8 cellular contexts compared by ENCODE assay signal in genomic region chr21:15732290-15732995, GRCh38. TPM values are rescaled to one million over a fixed set of nuclear protein-coding genes. Genes with fewer than 3 reads are reported as not detected.
A peak's percentile ranks its signal among the peaks of the same experiment; 100 is the strongest.
DNase-seq lines count a peak whose midpoint lies in the region; ATAC-seq and TF ChIP-seq lines count a peak whose summit lies in the region.

No MANE protein-coding gene starts in this region.

- H3K4me2 ChIP-seq in GM23338 (peak overlapping the region; percentile 82), KMS-11 (peak overlapping the region; percentile 96)

- no peak for ATAC-seq in GM23338

- H3K27me3 ChIP-seq in GM23338 (ENCODE audit: insufficient read depth), result 0 out of 2 replicates have a peak, but pooled peaks cover 7% of the 10 kb centered on the region
- H3K27me3 ChIP-seq in KMS-11 (ENCODE audit: insufficient read depth, low read depth), result no peaks in the 10 kb centered on the region
- no peaks in the 10 kb centered on the region for H3K27me3 ChIP-seq in thymus (ENCODE audit: control insufficient read depth, insufficient read depth)

- peaks cover 4% of the 10 kb centered on the region for H3K27me3 Mint-ChIP-seq in GM23338 (ENCODE audit: insufficient read depth, low read depth, poor library complexity)
- peaks cover 15% of the 10 kb centered on the region for H3K27me3 Mint-ChIP-seq in activated T-helper 1 cell treated with anti-CD3 and anti-CD28 coated beads, Interleukin-12 subunit alpha, Interleukin-12 subunit beta, Interleukin-2, Interleukin-4 antibody, amounts not matched to agents 30 ng/mL and 10 ng/mL and 1 ng/mL, durations not matched to agents 14 hours and 24 hours and 36 hours (ENCODE audit: insufficient read depth)

- H3K4me1 ChIP-seq in GM23338 (ENCODE audit: insufficient read depth) (peaks cover 39% of the 10 kb centered on the region), KMS-11 (ENCODE audit: low read depth, poor library complexity, severe bottlenecking) (peaks cover 32% of the 10 kb centered on the region), thymus (ENCODE audit: control insufficient read depth, insufficient read depth, low read length) (peaks cover 5% of the 10 kb centered on the region)

- peaks cover 2% of the 10 kb centered on the region; the same call in 1 of the 3 replicates for H3K36me3 Mint-ChIP-seq in GM23338 (ENCODE audit: low read depth)
- H3K36me3 Mint-ChIP-seq in activated T-helper 1 cell treated with anti-CD3 and anti-CD28 coated beads, Interleukin-12 subunit alpha, Interleukin-12 subunit beta, Interleukin-2, Interleukin-4 antibody, amounts not matched to agents 30 ng/mL and 10 ng/mL and 1 ng/mL, durations not matched to agents 14 hours and 24 hours and 36 hours (ENCODE audit: low read depth), result peaks cover 2% of the 10 kb centered on the region

- peaks cover 45% of the 10 kb centered on the region for H3K4me1 Mint-ChIP-seq in GM23338
- H3K4me1 Mint-ChIP-seq in activated T-helper 1 cell treated with anti-CD3 and anti-CD28 coated beads, Interleukin-12 subunit alpha, Interleukin-12 subunit beta, Interleukin-2, Interleukin-4 antibody, amounts not matched to agents 30 ng/mL and 10 ng/mL and 1 ng/mL, durations not matched to agents 14 hours and 24 hours and 36 hours (ENCODE audit: low read depth), result peaks cover 62% of the 10 kb centered on the region

- no peaks in the 10 kb centered on the region for H3K9me2 ChIP-seq in GM23338 (ENCODE audit: insufficient read depth)

- H3F3A ChIP-seq in GM23338 (replicated peaks; ENCODE audit: low read depth), result no peaks in the 10 kb centered on the region

- H3K36me3 ChIP-seq in GM23338 (ENCODE audit: insufficient read depth), result no peaks in the 10 kb centered on the region
- H3K36me3 ChIP-seq in KMS-11 (ENCODE audit: insufficient read depth), result no peaks in the 10 kb centered on the region
- H3K36me3 ChIP-seq in thymus (ENCODE audit: control insufficient read depth, insufficient read depth), result no peaks in the 10 kb centered on the region

- peaks cover 70% of the 10 kb centered on the region for H3K79me2 ChIP-seq in GM23338 (replicated peaks; ENCODE audit: insufficient read depth)
- H3K79me2 ChIP-seq in KMS-11 (ENCODE audit: insufficient read depth, low read depth), result peaks cover 69% of the 10 kb centered on the region

- H3K4me3 Mint-ChIP-seq in GM23338, result peak overlapping the region; percentile 96
- peak overlapping the region; percentile 93 for H3K4me3 Mint-ChIP-seq in activated T-helper 1 cell treated with anti-CD3 and anti-CD28 coated beads, Interleukin-12 subunit alpha, Interleukin-12 subunit beta, Interleukin-2, Interleukin-4 antibody, amounts not matched to agents 30 ng/mL and 10 ng/mL and 1 ng/mL, durations not matched to agents 14 hours and 24 hours and 36 hours

- H3K4me3 ChIP-seq in GM23338 (peak overlapping the region; percentile 66), KMS-11 (IDR thresholded peaks at IDR 0.05; ENCODE audit: insufficient read depth, low read depth, low read length) (no peak overlapping the region), thymus (ENCODE audit: low read length) (peak overlapping the region; percentile 44)

- 8% methylated on average over 6 of the region's 6 CpGs for WGBS in thymus

- peak; percentile 39 for DNase-seq in NCI-H82 (lab: John Stamatoyannopoulos, UW)
- DNase-seq in NCI-H82 treated with DMSO at 0.1 percent for 48 hours (lab: John Stamatoyannopoulos, UW; ENCODE audit: unreplicated experiment), result no peak
- no peak for DNase-seq in GM23338 (ENCODE audit: low spot score)
- DNase-seq in activated T-helper 1 cell treated with anti-CD3 and anti-CD28 coated beads, Interleukin-12 subunit alpha, Interleukin-12 subunit beta, Interleukin-2, Interleukin-4 antibody, amounts not matched to agents 30 ng/mL and 10 ng/mL and 1 ng/mL, durations not matched to agents 14 hours and 24 hours and 36 hours (ENCODE audit: low spot score), result no peak
- peak; percentile 75 for DNase-seq in iris pigment epithelial cell (ENCODE audit: low read depth)
- DNase-seq in activated CD8-positive, alpha-beta memory T cell treated with anti-CD3 and anti-CD28 coated beads, Interleukin-2, amount 50 U/mL, for 4 hours, result no peak

- peaks cover 3% of the 10 kb centered on the region; the same call in 1 of the 2 replicates for H4K20me1 ChIP-seq in GM23338 (replicated peaks; ENCODE audit: insufficient read depth)
- peaks cover 5% of the 10 kb centered on the region for H4K20me1 ChIP-seq in KMS-11 (ENCODE audit: insufficient read depth)

- H2AFZ ChIP-seq in GM23338, result no peak overlapping the region
- no peak overlapping the region for H2AFZ ChIP-seq in KMS-11 (ENCODE audit: low read depth)

- no peak overlapping the region for H3K27ac Mint-ChIP-seq in GM23338
- H3K27ac Mint-ChIP-seq in activated T-helper 1 cell treated with anti-CD3 and anti-CD28 coated beads, Interleukin-12 subunit alpha, Interleukin-12 subunit beta, Interleukin-2, Interleukin-4 antibody, amounts not matched to agents 30 ng/mL and 10 ng/mL and 1 ng/mL, durations not matched to agents 14 hours and 24 hours and 36 hours, result peak overlapping the region; percentile 79

- H3K27ac ChIP-seq in GM23338 (ENCODE audit: low read depth) (no peak overlapping the region), KMS-11 (peak overlapping the region; percentile 69; the same call in 1 of the 2 replicates), thymus (ENCODE audit: low read depth) (peak overlapping the region; percentile 36)

- H3K9ac ChIP-seq in KMS-11, result peak overlapping the region; percentile 74; the same call in 1 of the 2 replicates

- no peaks in the 10 kb centered on the region for H3K9me3 Mint-ChIP-seq in GM23338
- no peaks in the 10 kb centered on the region for H3K9me3 Mint-ChIP-seq in activated T-helper 1 cell treated with anti-CD3 and anti-CD28 coated beads, Interleukin-12 subunit alpha, Interleukin-12 subunit beta, Interleukin-2, Interleukin-4 antibody, amounts not matched to agents 30 ng/mL and 10 ng/mL and 1 ng/mL, durations not matched to agents 14 hours and 24 hours and 36 hours

- H3K9me3 ChIP-seq in thymus (ENCODE audit: control insufficient read depth), result no peaks in the 10 kb centered on the region

- TF ChIP-seq CTCF in GM23338 (conservative IDR thresholded peaks at IDR 0.05; ENCODE audit: low read depth in 2 of 2), result no peak
- no peak for TF ChIP-seq CTCF in KMS-11 (conservative IDR thresholded peaks at IDR 0.05; ENCODE audit: low read depth, low read length)

- intact Hi-C loops in activated T-helper 1 cell treated with anti-CD3 and anti-CD28 coated beads, Interleukin-12 subunit alpha, Interleukin-12 subunit beta, Interleukin-2, Interleukin-4 antibody, amounts not matched to agents 30 ng/mL and 10 ng/mL and 1 ng/mL, durations not matched to agents 14 hours and 24 hours and 36 hours (cut with micrococcal nuclease), result loop anchor here (1.0 to 10.0 kb wide), 10 partner anchors 45 to 1880 kb away; partner anchors contain the start of genes BTG3, NRIP1 and SAMSN1

TF ChIP-seq in GM23338, 12 proteins besides CTCF, POLR2A, EP300 and RAD21:
- TF ChIP-seq ZNF114 (CRISPR knock-in tag; IDR thresholded peaks at IDR 0.05) (no peak), EZH2phosphoT487 (IDR thresholded peaks at IDR 0.05; ENCODE audit: unreplicated experiment) (no peak)
TF ChIP-seq in GM23338: peak in this region for 0.

RNA-seq across cellular contexts. Expression of gene USP25, which starts 2.7 kb away (rescaled TPM):
- 49.2 and 69.3 TPM in 2 replicates for total RNA-seq in GM23338 (2014; rRNA removed; shearing (Covaris generic))
- polyA plus RNA-seq in GM23338 (2016; fragmentation: Nextera tagmentation; extraction: Ambion mirVana) (11.8 and 14.2 TPM in 2 replicates), thymus (19.8 TPM)
- total RNA-seq in activated T-helper 1 cell treated with anti-CD3 and anti-CD28 coated beads, Interleukin-12 subunit alpha, Interleukin-12 subunit beta, Interleukin-2, Interleukin-4 antibody, amounts not matched to agents 30 ng/mL and 10 ng/mL and 1 ng/mL, durations not matched to agents 14 hours and 24 hours and 36 hours, result 25.6 and 26.8 TPM in 2 replicates

Comparison
In these comparisons a context has a peak if more than half of its experiments do, and no peak if none do; other contexts are left out.
1. DNase-seq: peak in NCI-H82 (single experiment) and iris pigment epithelial cell (single experiment); none in NCI-H82 treated with DMSO at 0.1 percent for 48 hours (single experiment), GM23338 (single experiment), activated T-helper 1 cell treated with anti-CD3 and anti-CD28 coated beads, Interleukin-12 subunit alpha, Interleukin-12 subunit beta, Interleukin-2, Interleukin-4 antibody, amounts not matched to agents 30 ng/mL and 10 ng/mL and 1 ng/mL, durations not matched to agents 14 hours and 24 hours and 36 hours (single experiment) and activated CD8-positive, alpha-beta memory T cell treated with anti-CD3 and anti-CD28 coated beads, Interleukin-2, amount 50 U/mL, for 4 hours (single experiment).